Comparison of ENCODE assay signal across 8 cellular contexts in the genomic region with DNA sequence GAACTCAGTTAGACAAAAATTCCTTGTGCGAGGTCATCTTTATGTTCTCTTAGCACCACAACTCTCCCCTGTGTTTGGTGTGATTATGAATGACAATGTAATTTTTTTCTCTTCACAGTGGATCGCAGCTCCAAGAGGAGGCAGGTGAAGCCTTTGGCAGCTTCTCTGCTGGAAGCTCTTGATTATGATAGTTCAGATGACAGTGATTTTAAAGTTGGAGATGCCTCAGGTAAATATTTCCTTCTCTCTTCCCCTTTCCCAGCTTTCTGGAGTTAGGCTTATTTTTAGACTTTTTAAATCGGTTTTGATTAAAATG. TPM values are rescaled to one million over a fixed set of nuclear protein-coding genes. Genes with fewer than 3 reads are reported as not detected.
A peak's percentile ranks its signal among the peaks of the same experiment; 100 is the strongest.
DNase-seq lines count a peak whose midpoint lies in the region; ATAC-seq and TF ChIP-seq lines count a peak whose summit lies in the region.

No MANE protein-coding gene starts in this region.

- H3K4me1 Mint-ChIP-seq in naive B cell: peaks cover 18 to 45% (median 30%) of the 10 kb centered on the region in 3 donors

- no peaks in the 10 kb centered on the region for H3K9me3 ChIP-seq in breast epithelium

- H3K27me3 Mint-ChIP-seq in naive B cell: no peaks in the 10 kb centered on the region

- H3K27ac Mint-ChIP-seq in naive B cell: peak overlapping the region in 4 of 6 donors; percentile 81 to 95 (median 92)

- no peaks in the 10 kb centered on the region for H3K9me3 Mint-ChIP-seq in naive B cell

- H3K36me3 Mint-ChIP-seq in naive B cell: peaks cover 0 to 17% of the 10 kb centered on the region in 2 donors

- DNase-seq in NCI-H1417 (lab: John Stamatoyannopoulos, UW): peak; percentile 37 to 76 (median 53)
- DNase-seq in NCI-H1417 treated with DMSO at 0.1 percent for 48 hours (lab: John Stamatoyannopoulos, UW): no peak
- DNase-seq in NCI-H2029 (lab: John Stamatoyannopoulos, UW): peak; percentile 5
- no peak for DNase-seq in breast epithelium (ENCODE audit: low spot score in 2 of 2)
- no peak for DNase-seq in naive B cell
- DNase-seq in AG08395 (ENCODE audit: low spot score): no peak
- DNase-seq in stimulated activated CD4-positive, alpha-beta T cell treated with anti-CD3 and anti-CD28 coated beads, Interleukin-4, amount 100 ng/mL, for 4 hours: no peak
- no peak for DNase-seq in UCSD-AML1 (lab: John Stamatoyannopoulos, UW; ENCODE audit: unreplicated experiment)

- H3K4me3 ChIP-seq in breast epithelium: peak overlapping the region; percentile 69 to 94 (median 92)

- ATAC-seq in naive B cell (ENCODE audit: low read depth in 2 of 2): no peak

- no peak overlapping the region for H3K27ac ChIP-seq in breast epithelium

- peak overlapping the region; percentile 91 to 98 (median 96) for H3K4me3 Mint-ChIP-seq in naive B cell

- intact Hi-C loops in breast epithelium (cut with DNase I; ENCODE audit: low total_unique reads): no loop called here

- no peak for TF ChIP-seq POLR2A in breast epithelium (IDR thresholded peaks at IDR 0.05)

- H3K36me3 ChIP-seq in breast epithelium: no peaks in the 10 kb centered on the region

- H3K27me3 ChIP-seq in breast epithelium: no peaks in the 10 kb centered on the region

- TF ChIP-seq CTCF in breast epithelium (IDR thresholded peaks at IDR 0.05): no peak

- no peaks in the 10 kb centered on the region for H3K4me1 ChIP-seq in breast epithelium

RNA-seq across cellular contexts. Expression of a gene that starts 1.0 kb away (rescaled TPM):
- total RNA-seq in breast epithelium: 10 to 100 TPM; 42.6 to 73.5 (median 66.9) TPM
- 10 to 100 TPM in 5 of 6 donors, 1 to 10 TPM in 1; 9.6 to 14.3 (median 13.4) TPM for polyA plus RNA-seq in naive B cell (ENCODE audit: low read depth in 6 of 6)

Comparison
In these comparisons a context has a peak if more than half of its experiments do, and no peak if none do; other contexts are left out.
1. DNase-seq: peak in NCI-H1417 (3 of 3) and NCI-H2029 (single experiment); none in NCI-H1417 treated with DMSO at 0.1 percent for 48 hours (single experiment), breast epithelium (0 of 2), naive B cell (single experiment), AG08395 (single experiment), stimulated activated CD4-positive, alpha-beta T cell treated with anti-CD3 and anti-CD28 coated beads, Interleukin-4, amount 100 ng/mL, for 4 hours (0 of 2) and UCSD-AML1 (single experiment).